14 cellular contexts compared by ENCODE assay signal in the genomic region with DNA sequence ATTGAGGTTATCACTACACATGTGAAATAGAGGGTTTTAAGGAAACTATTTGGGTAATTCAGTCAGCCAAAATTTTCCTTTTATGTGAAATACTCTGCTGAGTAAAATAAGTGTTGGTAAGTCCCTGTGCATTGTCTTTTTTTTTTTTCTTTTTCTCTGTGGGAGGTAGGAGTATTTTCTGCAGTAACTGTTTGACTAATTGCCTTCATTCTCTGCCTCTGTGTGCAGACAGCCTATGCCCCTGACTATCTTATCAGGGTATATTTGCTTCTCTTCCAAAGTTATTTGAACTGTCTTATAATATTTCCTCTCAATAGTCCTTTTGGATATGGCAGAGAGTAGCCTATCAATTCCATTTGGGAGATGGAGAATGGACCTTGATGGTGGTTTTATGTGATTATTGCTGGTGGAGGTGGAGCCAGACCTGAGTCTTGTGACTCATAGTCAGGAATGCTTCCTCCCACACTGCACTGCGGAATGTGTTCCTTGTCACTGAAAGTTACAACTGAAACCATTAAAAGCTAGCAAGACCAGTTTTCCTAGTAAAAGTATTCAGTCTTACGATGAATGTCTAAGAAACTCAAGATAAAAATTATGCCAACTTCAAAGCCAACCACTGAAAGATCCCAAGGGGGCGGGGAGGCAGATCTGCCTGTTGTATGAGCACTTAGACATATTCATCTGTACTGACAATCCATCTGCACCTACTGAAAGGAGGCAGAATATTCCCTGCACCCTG. TPM values are rescaled to one million over a fixed set of nuclear protein-coding genes. Genes with fewer than 3 reads are reported as not detected.
DNase-seq lines count a peak whose midpoint lies in the region; FAIRE-seq and TF ChIP-seq lines count a peak whose summit lies in the region.
"Had no signal": no experiment of that assay in that cellular context is flagged by ENCODE, and none has a peak within 500 bp of the region (broad histone marks: within the 10 kb centered on the region; RNA-seq: fewer than 3 reads in every experiment).

No MANE protein-coding gene starts in this region.

- H3K9ac ChIP-seq in trophoblast cell (ENCODE audit: low read length) (no peak overlapping the region), MM.1S (ENCODE audit: low read length) (no peak overlapping the region)

- H3K27ac ChIP-seq in trophoblast cell (ENCODE audit: low read depth, low read length) (peak overlapping the region; percentile 72), MM.1S (ENCODE audit: low read length) (no peak overlapping the region), coronary artery (peak overlapping the region in 1 of 2 donors; percentile 22)
- H3K27ac ChIP-seq: neutrophil had no signal

- H4K20me1 ChIP-seq in MM.1S (ENCODE audit: insufficient read depth, low read length) = no peaks in the 10 kb centered on the region

- H4K91ac ChIP-seq in trophoblast cell (ENCODE audit: low read depth, low read length) = no peak overlapping the region

- no peak overlapping the region for H3K4me3 ChIP-seq in fibroblast of villous mesenchyme (ENCODE audit: low read depth, low read length)
- no peak overlapping the region for H3K4me3 ChIP-seq in trophoblast cell (ENCODE audit: low read depth, low read length)
- no peak overlapping the region for H3K4me3 ChIP-seq in MM.1S (ENCODE audit: low read length)
- no peak overlapping the region for H3K4me3 ChIP-seq in coronary artery
- H3K4me3 ChIP-seq: HAP-1 had no signal

- H3K23ac ChIP-seq in trophoblast cell (ENCODE audit: low read length) = no peak overlapping the region

- H4K12ac ChIP-seq in trophoblast cell (ENCODE audit: low read depth, low read length) = no peak overlapping the region

- no peak overlapping the region for H2AFZ ChIP-seq in trophoblast cell (ENCODE audit: insufficient read depth, low read length, poor library complexity)
- no peak overlapping the region for H2AFZ ChIP-seq in MM.1S (ENCODE audit: low read length)

- no peaks in the 10 kb centered on the region for H3K27me3 ChIP-seq in trophoblast cell (ENCODE audit: insufficient read depth, low read length)
- no peaks in the 10 kb centered on the region for H3K27me3 ChIP-seq in MM.1S (replicated peaks; ENCODE audit: insufficient read depth, low read length)

- H3K9me3 ChIP-seq in trophoblast cell (ENCODE audit: insufficient read depth, low read depth, low read length) = no peaks in the 10 kb centered on the region
- H3K9me3 ChIP-seq in MM.1S (replicated peaks; ENCODE audit: insufficient read depth, low read length) = no peaks in the 10 kb centered on the region
- H3K9me3 ChIP-seq: HAP-1, neutrophil had no signal

- no peaks in the 10 kb centered on the region for H3K9me2 ChIP-seq in MM.1S (replicated peaks; ENCODE audit: insufficient read depth, low read length)

- no CpG with 5 or more reads among the region's 3 CpGs for WGBS in trophoblast cell (ENCODE audit: extremely low coverage, insufficient coverage, insufficient read length)

- no peaks in the 10 kb centered on the region for H3F3A ChIP-seq in MM.1S (ENCODE audit: insufficient read depth, low read length)

- H3K79me1 ChIP-seq in trophoblast cell (ENCODE audit: low read length) = peaks cover 10% of the 10 kb centered on the region

- no peak overlapping the region for H3K14ac ChIP-seq in trophoblast cell (ENCODE audit: low read length)

- peak; percentile 55 for FAIRE-seq in RCC 7860 (lab: Jason Lieb, UNC)

- H3K18ac ChIP-seq in trophoblast cell (ENCODE audit: low read length) = no peak overlapping the region

- peak; percentile 7 for DNase-seq in DMS53 (lab: John Stamatoyannopoulos, UW)
- peak; percentile 56 for DNase-seq in RCC 7860 (ENCODE audit: low spot score)
- peak; percentile 22 for DNase-seq in fibroblast of villous mesenchyme (ENCODE audit: low read depth)
- DNase-seq in trophoblast cell = peak; percentile 15 to 65
- DNase-seq in MM.1S = no peak
- no peak for DNase-seq in coronary artery (ENCODE audit: low spot score)
- no peak for DNase-seq in cortex of kidney (lab: John Stamatoyannopoulos, UW)
- DNase-seq in NCI-H526 (lab: John Stamatoyannopoulos, UW) = no peak
- DNase-seq: activated CD4-positive, alpha-beta T cell treated with anti-CD3 and anti-CD28 coated beads, Interleukin-2, amount 50 U/mL, for 1 hour; CD4-positive, alpha-beta T cell; NCI-H2081; SHP77 had no signal

- no peak overlapping the region for H3K4ac ChIP-seq in trophoblast cell (ENCODE audit: low read depth, low read length)

- H2BK12ac ChIP-seq in trophoblast cell (ENCODE audit: low read length) = no peak overlapping the region

- H4K8ac ChIP-seq in trophoblast cell (ENCODE audit: low read depth, low read length) = no peak overlapping the region

- H2BK5ac ChIP-seq in trophoblast cell (ENCODE audit: low read depth, low read length, poor library complexity) = no peak overlapping the region

- H3K36me3 ChIP-seq in trophoblast cell (ENCODE audit: control insufficient read depth in 1 of 2, insufficient read depth in 2 of 2, low read length in 2 of 2) = no peaks in the 10 kb centered on the region
- H3K36me3 ChIP-seq in MM.1S (replicated peaks; ENCODE audit: insufficient read depth, low read length) = no peaks in the 10 kb centered on the region
- H3K36me3 ChIP-seq: HAP-1, neutrophil had no signal

- no peak overlapping the region for H2AK5ac ChIP-seq in trophoblast cell (ENCODE audit: low read length)

- H3K4me2 ChIP-seq in trophoblast cell (ENCODE audit: low read length) = peak overlapping the region; percentile 45
- no peak overlapping the region for H3K4me2 ChIP-seq in MM.1S (ENCODE audit: low read depth, low read length)

- H3K4me1 ChIP-seq in trophoblast cell (ENCODE audit: control insufficient read depth in 1 of 2, insufficient read depth in 2 of 2, low read length in 2 of 2) (peaks cover 7 to 11% of the 10 kb centered on the region in 2 experiments), MM.1S (ENCODE audit: low read length) (no peaks in the 10 kb centered on the region)
- H3K4me1 ChIP-seq: HAP-1 had no signal

- no peaks in the 10 kb centered on the region for H3K79me2 ChIP-seq in trophoblast cell (ENCODE audit: control insufficient read depth, insufficient read depth, low read length, poor library complexity)
- no peaks in the 10 kb centered on the region for H3K79me2 ChIP-seq in MM.1S (ENCODE audit: low read length)

- H2BK120ac ChIP-seq in trophoblast cell (ENCODE audit: insufficient read depth, low read length, poor library complexity) = peak overlapping the region; percentile 82

- TF ChIP-seq CTCF in fibroblast of villous mesenchyme (IDR thresholded peaks at IDR 0.05; ENCODE audit: insufficient read depth, low read depth, low read length) (no peak), MM.1S (IDR thresholded peaks at IDR 0.05; ENCODE audit: low read length) (no peak), coronary artery (IDR thresholded peaks at IDR 0.05) (no peak)

RNA-seq across cellular contexts. Expression of a gene that starts 40.9 kb away (rescaled TPM):
- 2.9 and 4.7 TPM in 2 replicates for total RNA-seq in fibroblast of villous mesenchyme
- 1.5 and 1.8 TPM in 2 replicates for polyA plus RNA-seq in trophoblast cell (2013)
- total RNA-seq: CD4-positive, alpha-beta T cell had no signal

Comparison
In these comparisons a context has a peak if more than half of its experiments do, and no peak if none do; other contexts are left out.
1. DNase-seq: peak in DMS53 (single experiment), RCC 7860 (single experiment), fibroblast of villous mesenchyme (single experiment) and trophoblast cell (2 of 2); none in MM.1S (single experiment), coronary artery (single experiment), cortex of kidney (single experiment) and NCI-H526 (0 of 2).